Comparison of ENCODE assay signal across 10 cellular contexts in the genomic region with DNA sequence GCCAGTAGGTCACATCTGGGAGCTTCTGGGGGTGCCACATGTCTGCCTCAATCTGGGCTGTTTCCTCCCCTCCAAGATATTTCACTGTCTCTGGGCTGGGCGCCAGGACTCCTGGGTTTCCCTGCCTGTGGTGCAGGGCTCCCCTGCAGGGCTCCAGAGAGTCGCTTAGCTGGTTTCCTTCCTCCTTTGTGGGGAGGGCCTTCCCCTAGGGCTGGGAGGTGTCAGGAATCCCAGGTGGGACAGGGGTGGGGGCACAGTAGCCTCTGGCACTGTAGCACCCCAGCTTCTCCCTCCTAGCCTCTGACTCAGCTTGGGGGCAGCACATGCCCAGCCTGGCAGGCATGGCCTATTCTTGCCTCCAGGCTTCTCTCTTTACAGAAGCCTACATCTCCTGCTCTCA. TPM values are rescaled to one million over a fixed set of nuclear protein-coding genes. Genes with fewer than 3 reads are reported as not detected.
DNase-seq lines count a peak whose midpoint lies in the region; ATAC-seq and TF ChIP-seq lines count a peak whose summit lies in the region.
"Had no signal": no experiment of that assay in that cellular context is flagged by ENCODE, and none has a peak within 500 bp of the region (broad histone marks: within the 10 kb centered on the region; RNA-seq: fewer than 3 reads in every experiment).

No MANE protein-coding gene starts in this region.

- H3K36me3 ChIP-seq in A673 (ENCODE audit: insufficient read depth, low read length, poor library complexity, severe bottlenecking) (no peaks in the 10 kb centered on the region), Loucy (ENCODE audit: insufficient read depth, low read length) (no peaks in the 10 kb centered on the region)

- no peaks in the 10 kb centered on the region for H3K27me3 ChIP-seq in A673 (replicated peaks; ENCODE audit: insufficient read depth, low read depth, low read length, poor library complexity)
- H3K27me3 ChIP-seq in Loucy (ENCODE audit: insufficient read depth, low read length, poor library complexity, severe bottlenecking): no peaks in the 10 kb centered on the region

- TF ChIP-seq CTCF in A673 (conservative IDR thresholded peaks at IDR 0.05; ENCODE audit: low read depth, low read length) (no peak), Loucy (conservative IDR thresholded peaks at IDR 0.05; ENCODE audit: low read length) (no peak), MCF 10A (IDR thresholded peaks at IDR 0.05; ENCODE audit: unreplicated experiment) (no peak), mesothelial cell of epicardium (IDR thresholded peaks at IDR 0.05; ENCODE audit: unreplicated experiment) (no peak)

- H3K4me3 Mint-ChIP-seq in MCF 10A (ENCODE audit: unreplicated experiment): no peak overlapping the region
- H3K4me3 Mint-ChIP-seq in mesothelial cell of epicardium: no peak overlapping the region
- H3K4me3 Mint-ChIP-seq in activated CD4-positive, alpha-beta T cell treated with anti-CD3 and anti-CD28 coated beads, Interleukin-2, amount 10 ng/mL, durations not matched to agents 24 days and 14 days: no peak overlapping the region

- ATAC-seq in HG03521 (IDR thresholded peaks at IDR 0.05; ENCODE audit: unreplicated experiment): no peak

- DNase-seq in A673 (ENCODE audit: low spot score) (peak; percentile 60), MCF 10A (ENCODE audit: unreplicated experiment) (peak; percentile 81), mesothelial cell of epicardium (ENCODE audit: low spot score in 2 of 2, unreplicated experiment in 2 of 2) (no peak), NCI-H187 (lab: John Stamatoyannopoulos, UW) (no peak)
- no peak for DNase-seq in activated CD4-positive, alpha-beta T cell treated with anti-CD3 and anti-CD28 coated beads, Interleukin-2, amount 10 ng/mL, durations not matched to agents 24 days and 14 days
- no peak for DNase-seq in stimulated activated CD4-positive, alpha-beta T cell treated with anti-CD3 and anti-CD28 coated beads, Interleukin-2, amount 100 ng/mL, for 24 hours

- CTCF ChIA-PET in A673 (lab: Charles Lee) (interaction anchor here (0.6 kb wide), 1 partner anchor 1325 kb away, joined by 8 read pairs; no protein-coding TSS in a partner anchor), MCF 10A (lab: Yijun Ruan, JAX) (interaction anchor here (1.0 to 19.0 kb wide), 5 partner anchors 8 to 46 kb away, joined by 3 to 396 read pairs (median 4); a partner anchor contains a TSS)

- peak overlapping the region; percentile 67 for H3K27ac ChIP-seq in A673 (ENCODE audit: low read depth, low read length, poor library complexity, severe bottlenecking)

- peak overlapping the region; percentile 57 for H3K4me2 ChIP-seq in Loucy (ENCODE audit: low read depth, low read length, poor library complexity, severe bottlenecking)

- peaks cover 13% of the 10 kb centered on the region for H3F3A ChIP-seq in Loucy (ENCODE audit: low read depth)

- H3K9me3 ChIP-seq in A673 (ENCODE audit: low read depth, low read length, poor library complexity, severe bottlenecking) (no peaks in the 10 kb centered on the region), Loucy (ENCODE audit: insufficient read depth, low read depth, low read length) (no peaks in the 10 kb centered on the region)

- peak overlapping the region; percentile 76 for H3K9ac ChIP-seq in Loucy (ENCODE audit: low read depth, low read length, poor library complexity, severe bottlenecking)

- no peaks in the 10 kb centered on the region for H3K9me3 Mint-ChIP-seq in MCF 10A (ENCODE audit: unreplicated experiment)
- no peaks in the 10 kb centered on the region for H3K9me3 Mint-ChIP-seq in mesothelial cell of epicardium
- no peaks in the 10 kb centered on the region for H3K9me3 Mint-ChIP-seq in activated CD4-positive, alpha-beta T cell treated with anti-CD3 and anti-CD28 coated beads, Interleukin-2, amount 10 ng/mL, durations not matched to agents 24 days and 14 days

- peak overlapping the region; percentile 70 for H3K27ac Mint-ChIP-seq in MCF 10A (ENCODE audit: low read depth, unreplicated experiment)
- peak overlapping the region; percentile 60 for H3K27ac Mint-ChIP-seq in mesothelial cell of epicardium
- no peak overlapping the region for H3K27ac Mint-ChIP-seq in activated CD4-positive, alpha-beta T cell treated with anti-CD3 and anti-CD28 coated beads, Interleukin-2, amount 10 ng/mL, durations not matched to agents 24 days and 14 days

- peaks cover 6% of the 10 kb centered on the region; the same call in 1 of the 2 replicates for H3K79me2 ChIP-seq in Loucy (ENCODE audit: insufficient read depth, low read length)

- BruUV-seq in A673 (replicated peaks; lab: Mats Ljungman, UMichigan): no TSS peak
- no TSS peak for BruUV-seq in MCF 10A (replicated peaks; lab: Mats Ljungman, UMichigan)

- H3K4me1 ChIP-seq in A673 (ENCODE audit: insufficient read depth, low read length, poor library complexity, severe bottlenecking) (peaks cover 63% of the 10 kb centered on the region), Loucy (ENCODE audit: insufficient read depth, low read length, poor library complexity, severe bottlenecking) (peaks cover 95% of the 10 kb centered on the region)

- POLR2A ChIA-PET in A673 (lab: Charles Lee; ENCODE audit: low non-redundant PET) (no interaction called here), MCF 10A (lab: Yijun Ruan, JAX) (interaction anchor here (0.6 to 1.5 kb wide), 9 partner anchors 16 to 378 kb away, joined by 3 to 6 read pairs (median 3); a partner anchor contains a TSS)

- H3K4me1 Mint-ChIP-seq in MCF 10A (ENCODE audit: insufficient read depth, unreplicated experiment): peaks cover 59% of the 10 kb centered on the region
- peaks cover 68% of the 10 kb centered on the region for H3K4me1 Mint-ChIP-seq in mesothelial cell of epicardium
- H3K4me1 Mint-ChIP-seq in activated CD4-positive, alpha-beta T cell treated with anti-CD3 and anti-CD28 coated beads, Interleukin-2, amount 10 ng/mL, durations not matched to agents 24 days and 14 days: peaks cover 49% of the 10 kb centered on the region

- H3K9me2 ChIP-seq in Loucy (replicated peaks; ENCODE audit: low read depth, low read length): no peaks in the 10 kb centered on the region

- H3K36me3 Mint-ChIP-seq in MCF 10A (ENCODE audit: insufficient read depth, unreplicated experiment) (peaks cover 7% of the 10 kb centered on the region), mesothelial cell of epicardium (no peaks in the 10 kb centered on the region)
- no peaks in the 10 kb centered on the region for H3K36me3 Mint-ChIP-seq in activated CD4-positive, alpha-beta T cell treated with anti-CD3 and anti-CD28 coated beads, Interleukin-2, amount 10 ng/mL, durations not matched to agents 24 days and 14 days (ENCODE audit: low read depth)

- no peaks in the 10 kb centered on the region for H4K20me1 ChIP-seq in Loucy (ENCODE audit: insufficient read depth, low read length, poor library complexity, severe bottlenecking)

- intact Hi-C loops in A673 (cut with micrococcal nuclease; ENCODE audit: unreplicated experiment): no loop called here
- intact Hi-C loops in MCF 10A (cut with micrococcal nuclease): no loop called here
- intact Hi-C loops in activated CD4-positive, alpha-beta T cell treated with anti-CD3 and anti-CD28 coated beads, Interleukin-2, amount 10 ng/mL, durations not matched to agents 24 days and 14 days (cut with micrococcal nuclease): no loop called here

- no peaks in the 10 kb centered on the region for H3K27me3 Mint-ChIP-seq in MCF 10A (ENCODE audit: insufficient read depth, unreplicated experiment)
- H3K27me3 Mint-ChIP-seq in mesothelial cell of epicardium (ENCODE audit: low read depth): no peaks in the 10 kb centered on the region
- no peaks in the 10 kb centered on the region for H3K27me3 Mint-ChIP-seq in activated CD4-positive, alpha-beta T cell treated with anti-CD3 and anti-CD28 coated beads, Interleukin-2, amount 10 ng/mL, durations not matched to agents 24 days and 14 days

- no peak overlapping the region for H3K4me3 ChIP-seq in A673 (ENCODE audit: low read depth, low read length, poor library complexity, severe bottlenecking)
- H3K4me3 ChIP-seq in Loucy (ENCODE audit: low read length, poor library complexity, severe bottlenecking): peak overlapping the region; percentile 7

- H2AFZ ChIP-seq in Loucy (ENCODE audit: low read length): no peak overlapping the region

RNA-seq across cellular contexts. Expression of a gene that starts 2.6 kb away (rescaled TPM):
- 25.4 and 30.3 TPM in 2 replicates for total RNA-seq in A673 (2021)
- total RNA-seq in MCF 10A (2022): 12.2 and 12.6 TPM in 2 replicates
- 74.0 to 80.8 TPM (median 79.6 TPM) in 3 replicates for total RNA-seq in mesothelial cell of epicardium
- 24.0 and 26.2 TPM in 2 replicates for total RNA-seq in activated CD4-positive, alpha-beta T cell treated with anti-CD3 and anti-CD28 coated beads, Interleukin-2, amount 10 ng/mL, durations not matched to agents 24 days and 14 days

RNA-seq across cellular contexts. Expression of a gene that starts 23.9 kb away (rescaled TPM):
- total RNA-seq in A673 (2021) (82.6 and 85.7 TPM in 2 replicates), MCF 10A (2022) (70.0 and 96.8 TPM in 2 replicates), mesothelial cell of epicardium (16.4 to 18.9 TPM (median 16.8 TPM) in 3 replicates)
- 139 and 142 TPM in 2 replicates for total RNA-seq in activated CD4-positive, alpha-beta T cell treated with anti-CD3 and anti-CD28 coated beads, Interleukin-2, amount 10 ng/mL, durations not matched to agents 24 days and 14 days

RNA-seq across cellular contexts. Expression of a gene that starts 53.0 kb away (rescaled TPM):
- total RNA-seq in A673 (2021) (not detected in 2 replicates), MCF 10A (2022) (not detected in 2 replicates), mesothelial cell of epicardium (0.27 TPM in 1 of 3 replicates, not detected in the others)
- 0.23 and 0.38 TPM in 2 replicates for total RNA-seq in activated CD4-positive, alpha-beta T cell treated with anti-CD3 and anti-CD28 coated beads, Interleukin-2, amount 10 ng/mL, durations not matched to agents 24 days and 14 days
- total RNA-seq: Daoy, urinary bladder had no signal

Comparison
In these comparisons a context has a peak if more than half of its experiments do, and no peak if none do; other contexts are left out.
1. DNase-seq: peak in A673 (single experiment) and MCF 10A (single experiment); none in mesothelial cell of epicardium (0 of 2), NCI-H187 (0 of 2), activated CD4-positive, alpha-beta T cell treated with anti-CD3 and anti-CD28 coated beads, Interleukin-2, amount 10 ng/mL, durations not matched to agents 24 days and 14 days (single experiment) and stimulated activated CD4-positive, alpha-beta T cell treated with anti-CD3 and anti-CD28 coated beads, Interleukin-2, amount 100 ng/mL, for 24 hours (0 of 2).